In genomic region chr3:150286390-150287147, GRCh38 we compare ENCODE assay signal across 8 cellular contexts.
DNase-seq lines count a peak whose midpoint lies in the region; ATAC-seq and TF ChIP-seq lines count a peak whose summit lies in the region.

No MANE protein-coding gene starts in this region.

- H3K4me3 ChIP-seq in Caco-2 (ENCODE audit: low read depth, low read length) (no peak overlapping the region), body of pancreas (no peak overlapping the region)

- CTCF ChIA-PET in Caco-2 (lab: Charles Lee) = interaction anchor here (1.0 to 1.2 kb wide), 3 partner anchors 36 to 209 kb away, joined by 3 to 12 read pairs (median 4); no protein-coding TSS in a partner anchor

- H3K4me1 ChIP-seq in Caco-2 = peaks cover 12% of the 10 kb centered on the region
- H3K4me1 ChIP-seq in body of pancreas = peaks cover 5% of the 10 kb centered on the region

- no peaks in the 10 kb centered on the region for H3K27me3 Mint-ChIP-seq in Caco-2 (ENCODE audit: insufficient read depth, unreplicated experiment)

- no peaks in the 10 kb centered on the region for H3K36me3 Mint-ChIP-seq in Caco-2 (ENCODE audit: insufficient read depth, unreplicated experiment)

- H3K4me3 Mint-ChIP-seq in Caco-2 (ENCODE audit: unreplicated experiment) = no peak overlapping the region

- H3K9me3 Mint-ChIP-seq in Caco-2 (ENCODE audit: unreplicated experiment) = peaks cover 14% of the 10 kb centered on the region

- 20 to 31% methylated on average over 6 of the region's 6 CpGs for WGBS in body of pancreas, 2 donors

- DNase-seq in Caco-2 (peak in 1 of 2 experiments; percentile 51), NCI-H526 treated with DMSO at 0.1 percent for 48 hours (lab: John Stamatoyannopoulos, UW) (peak; percentile 42), body of pancreas (peak in 3 of 4 donors; percentile 8 to 33 (median 20)), left kidney (ENCODE audit: low read depth, low spot score) (peak; percentile 73)
- DNase-seq in effector CD4-positive, alpha-beta T cell = no peak

- no TSS peak for BruUV-seq in Caco-2 (replicated peaks; lab: Mats Ljungman, UMichigan)

- peak; percentile 93 for ATAC-seq in GM18867 (IDR thresholded peaks at IDR 0.05; ENCODE audit: unreplicated experiment)
- peak; percentile 58 for ATAC-seq in HG03139 (IDR thresholded peaks at IDR 0.05; ENCODE audit: unreplicated experiment)
- peak; percentile 97 for ATAC-seq in body of pancreas
- no peak for ATAC-seq in GM19035 (IDR thresholded peaks at IDR 0.05; ENCODE audit: unreplicated experiment)

- no peaks in the 10 kb centered on the region for H3K4me1 Mint-ChIP-seq in Caco-2 (ENCODE audit: low read depth, unreplicated experiment)

- POLR2A ChIA-PET in Caco-2 (lab: Charles Lee) = no interaction called here

- TF ChIP-seq CTCF in Caco-2 (IDR thresholded peaks at IDR 0.05; ENCODE audit: insufficient read depth in 1 of 2, low read depth in 1 of 2, low read length in 1 of 2, severe bottlenecking in 1 of 2, unreplicated experiment in 1 of 2) (peak; percentile 57 to 71), body of pancreas (IDR thresholded peaks at IDR 0.05) (peak in 6 of 7 experiments; percentile 58 to 82 (median 75))

- H3K9me3 ChIP-seq in Caco-2 (peaks cover 3% of the 10 kb centered on the region; the same call in 1 of the 2 replicates), body of pancreas (no peaks in the 10 kb centered on the region)

- TF ChIP-seq POLR2A in body of pancreas (IDR thresholded peaks at IDR 0.05) = no peak

- H3K36me3 ChIP-seq in Caco-2 (ENCODE audit: control insufficient read depth, insufficient read depth, low read length) = no peaks in the 10 kb centered on the region
- no peaks in the 10 kb centered on the region for H3K36me3 ChIP-seq in body of pancreas (replicated peaks in 1 of 2; ENCODE audit: insufficient read depth in 1 of 2, low read depth in 2 of 2)

- no peak overlapping the region for H3K27ac ChIP-seq in body of pancreas

- intact Hi-C loops in Caco-2 (cut with micrococcal nuclease; ENCODE audit: unreplicated experiment) (loop anchor here (1.0 to 2.0 kb wide), 4 partner anchors 28 to 209 kb away; partner anchors contain the start of gene TSC22D2), body of pancreas (cut with DNase I) (loop anchor here (5.0 kb wide), 1 partner anchor 211 kb away; no protein-coding TSS in a partner anchor)

- H3K27me3 ChIP-seq in Caco-2 (replicated peaks; ENCODE audit: control insufficient read depth, insufficient read depth, low read length) (no peaks in the 10 kb centered on the region), body of pancreas (no peaks in the 10 kb centered on the region)

- H3K27ac Mint-ChIP-seq in Caco-2 (ENCODE audit: unreplicated experiment) = peak overlapping the region; percentile 77
